In genomic region chr7:27149817-27150567, GRCh38 we compare ENCODE assay signal across 8 cellular contexts. TPM values are rescaled to one million over a fixed set of nuclear protein-coding genes. Genes with fewer than 3 reads are reported as not detected.
DNase-seq lines count a peak whose midpoint lies in the region; ATAC-seq, FAIRE-seq and TF ChIP-seq lines count a peak whose summit lies in the region.

No MANE protein-coding gene starts in this region.

- no peak overlapping the region for H3K4me3 Mint-ChIP-seq in astrocyte (ENCODE audit: unreplicated experiment)
- peak overlapping the region; percentile 95 to 98 (median 96) for H3K4me3 Mint-ChIP-seq in nephron

- no peak overlapping the region for H3K27ac ChIP-seq in BLaER1 treated with 17β-estradiol and CSF1 and Interleukin-3, amounts not matched to agents 10 nM and 100 nM
- H3K27ac ChIP-seq in astrocyte (ENCODE audit: low read depth, low read length), result no peak overlapping the region

- H3K27me3 ChIP-seq in BLaER1 treated with 17β-estradiol and CSF1 and Interleukin-3, amounts not matched to agents 10 nM and 100 nM, result peaks cover 100% of the 10 kb centered on the region in 11 experiments
- peaks cover 95% of the 10 kb centered on the region for H3K27me3 ChIP-seq in astrocyte (ENCODE audit: insufficient read depth, low read length)

- peak; percentile 9 for ATAC-seq in HG02943 (IDR thresholded peaks at IDR 0.05; ENCODE audit: low read depth, unreplicated experiment)
- no peak for ATAC-seq in GM19463 (IDR thresholded peaks at IDR 0.05; ENCODE audit: unreplicated experiment)
- no peak for ATAC-seq in GM21737 (IDR thresholded peaks at IDR 0.05; ENCODE audit: unreplicated experiment)
- ATAC-seq in HG03520 (IDR thresholded peaks at IDR 0.05; ENCODE audit: unreplicated experiment), result no peak

- peak overlapping the region; percentile 79 to 95 (median 85) for H3K4me2 ChIP-seq in BLaER1 treated with 17β-estradiol and CSF1 and Interleukin-3, amounts not matched to agents 10 nM and 100 nM
- H3K4me2 ChIP-seq in astrocyte (ENCODE audit: low read length), result peak overlapping the region; percentile 85

- peak overlapping the region in 9 of 10 experiments; percentile 40 to 60 (median 52); a peak in 16 of 20 replicates for H3K4me3 ChIP-seq in BLaER1 treated with 17β-estradiol and CSF1 and Interleukin-3, amounts not matched to agents 10 nM and 100 nM
- no peak overlapping the region for H3K4me3 ChIP-seq in astrocyte (ENCODE audit: insufficient read depth, low read depth, low read length)

- peaks cover 0 to 7% (median 0%) of the 10 kb centered on the region in 11 experiments; a peak in 3 of 22 replicates for H3K36me3 ChIP-seq in BLaER1 treated with 17β-estradiol and CSF1 and Interleukin-3, amounts not matched to agents 10 nM and 100 nM
- no peaks in the 10 kb centered on the region for H3K36me3 ChIP-seq in astrocyte (ENCODE audit: insufficient read depth, low read length)

- H3K9me3 Mint-ChIP-seq in astrocyte (ENCODE audit: unreplicated experiment) (peaks cover 57% of the 10 kb centered on the region), nephron (no peaks in the 10 kb centered on the region)

- H3K4me1 Mint-ChIP-seq in astrocyte (ENCODE audit: low read depth, unreplicated experiment), result no peaks in the 10 kb centered on the region
- peaks cover 61% of the 10 kb centered on the region for H3K4me1 Mint-ChIP-seq in nephron

- H3K9ac ChIP-seq in BLaER1 treated with 17β-estradiol and CSF1 and Interleukin-3, amounts not matched to agents 10 nM and 100 nM, result no peak overlapping the region
- no peak overlapping the region for H3K9ac ChIP-seq in astrocyte (ENCODE audit: low read length)

- H3K27me3 Mint-ChIP-seq in astrocyte (ENCODE audit: low read depth, unreplicated experiment) (peaks cover 86% of the 10 kb centered on the region), nephron (ENCODE audit: low read depth) (no peaks in the 10 kb centered on the region)

- FAIRE-seq in astrocyte (lab: Jason Lieb, UNC), result no peak

- H3K9me3 ChIP-seq in BLaER1 treated with 17β-estradiol and CSF1 and Interleukin-3, amounts not matched to agents 10 nM and 100 nM (replicated peaks in 1 of 11), result peaks cover 40 to 52% (median 47%) of the 10 kb centered on the region in 11 experiments
- peaks cover 30% of the 10 kb centered on the region for H3K9me3 ChIP-seq in astrocyte (ENCODE audit: insufficient read depth, low read depth, low read length)

- H3K4me1 ChIP-seq in BLaER1 treated with 17β-estradiol and CSF1 and Interleukin-3, amounts not matched to agents 10 nM and 100 nM, result peaks cover 11 to 26% (median 20%) of the 10 kb centered on the region in 10 experiments
- peaks cover 9% of the 10 kb centered on the region for H3K4me1 ChIP-seq in astrocyte (ENCODE audit: insufficient read depth, low read length)

- no peaks in the 10 kb centered on the region for H3K79me2 ChIP-seq in astrocyte (ENCODE audit: insufficient read depth, low read length)

- H3K27ac Mint-ChIP-seq in astrocyte (ENCODE audit: unreplicated experiment), result peak overlapping the region; percentile 41
- H3K27ac Mint-ChIP-seq in nephron, result peak overlapping the region; percentile 97 to 100 (median 99)

- H4K20me1 ChIP-seq in BLaER1 treated with 17β-estradiol and CSF1 and Interleukin-3, amounts not matched to agents 10 nM and 100 nM, result peaks cover 0 to 44% (median 33%) of the 10 kb centered on the region in 11 experiments; a peak in 16 of 22 replicates
- no peaks in the 10 kb centered on the region for H4K20me1 ChIP-seq in astrocyte (ENCODE audit: insufficient read depth, low read length)

- H3K36me3 Mint-ChIP-seq in astrocyte (ENCODE audit: low read depth, unreplicated experiment), result no peaks in the 10 kb centered on the region
- peaks cover 69% of the 10 kb centered on the region for H3K36me3 Mint-ChIP-seq in nephron (ENCODE audit: low read depth)

- peak overlapping the region; percentile 66 for H2AFZ ChIP-seq in astrocyte (ENCODE audit: low read depth, low read length)

- no peak for TF ChIP-seq CTCF in astrocyte (IDR thresholded peaks at IDR 0.05; ENCODE audit: insufficient read depth, low read depth, low read length)
- no peak for TF ChIP-seq CTCF in nephron (IDR thresholded peaks at IDR 0.05; ENCODE audit: unreplicated experiment in 3 of 3)

- no peak for DNase-seq in astrocyte (ENCODE audit: low read depth)
- no peak for DNase-seq in globus pallidus (ENCODE audit: low spot score)

RNA-seq across cellular contexts. Expression of gene HOXA3, which starts 2.4 kb away (rescaled TPM):
- not detected in 2 replicates for total RNA-seq in astrocyte

RNA-seq across cellular contexts. Expression of gene HOXA6, which starts 2.4 kb away (rescaled TPM):
- total RNA-seq in astrocyte, result not detected in 2 replicates

RNA-seq across cellular contexts. Expression of gene HOXA7, which starts 6.5 kb away (rescaled TPM):
- not detected in 2 replicates for total RNA-seq in astrocyte

RNA-seq across cellular contexts. Expression of gene HOXA5, which starts 6.5 kb away (rescaled TPM):
- not detected in 2 replicates for total RNA-seq in astrocyte

RNA-seq across cellular contexts. Expression of gene HOXA9, which starts 15.3 kb away (rescaled TPM):
- not detected in 2 replicates for total RNA-seq in astrocyte
